ENCODE assay signal across 25 cellular contexts in the genomic region with DNA sequence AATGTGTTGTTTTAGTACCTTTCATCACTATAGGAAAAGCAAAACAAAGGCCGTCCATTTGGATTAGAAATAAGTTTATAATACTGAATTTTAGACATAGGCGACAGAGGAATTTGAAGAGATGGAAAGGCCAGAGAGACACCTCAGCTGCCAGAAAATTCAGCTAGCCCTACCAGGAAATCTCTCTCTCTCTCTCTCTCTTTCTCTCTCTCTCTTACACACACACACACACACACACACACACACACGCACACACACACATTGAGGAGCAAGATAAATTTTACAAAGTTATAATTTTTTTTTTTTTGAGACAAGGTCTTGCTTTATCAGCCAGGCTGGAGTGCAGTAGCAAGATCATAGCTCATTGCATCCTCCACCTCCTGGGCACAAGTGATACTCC. TPM values are rescaled to one million over a fixed set of nuclear protein-coding genes. Genes with fewer than 3 reads are reported as not detected.
DNase-seq lines count a peak whose midpoint lies in the region; ATAC-seq and TF ChIP-seq lines count a peak whose summit lies in the region.
"Had no signal": no experiment of that assay in that cellular context is flagged by ENCODE, and none has a peak within 500 bp of the region (broad histone marks: within the 10 kb centered on the region; RNA-seq: fewer than 3 reads in every experiment).

No MANE protein-coding gene starts in this region.

- ATAC-seq in activated CD8-positive, alpha-beta T cell treated with anti-CD3 and anti-CD28 coated beads for 36 hours: no peak
- ATAC-seq: left cardiac atrium, right cardiac atrium had no signal

- intact Hi-C loops in activated CD8-positive, alpha-beta T cell treated with anti-CD3 and anti-CD28 coated beads for 36 hours (cut with micrococcal nuclease): no loop called here

- CTCF ChIA-PET in activated CD8-positive, alpha-beta T cell treated with anti-CD3 and anti-CD28 coated beads for 36 hours (lab: Charles Lee): no interaction called here

- H3K27ac ChIP-seq in OCI-LY3 (ENCODE audit: low read length): no peak overlapping the region
- peak overlapping the region; percentile 90 for H3K27ac ChIP-seq in rectal smooth muscle tissue (ENCODE audit: low read depth, low read length)
- H3K27ac ChIP-seq: SJSA1 had no signal

- H3K36me3 ChIP-seq in HAP-1 (replicated peaks) (no peaks in the 10 kb centered on the region), OCI-LY3 (replicated peaks; ENCODE audit: low read depth, low read length) (no peaks in the 10 kb centered on the region), endocrine pancreas (ENCODE audit: control insufficient read depth, insufficient read depth, low read length) (no peaks in the 10 kb centered on the region), rectal smooth muscle tissue (ENCODE audit: control insufficient read depth, insufficient read depth, low read length) (no peaks in the 10 kb centered on the region)
- H3K36me3 ChIP-seq: Peyer's patch, SJSA1 had no signal

- H3K4me2 ChIP-seq in OCI-LY3 (ENCODE audit: low read length): peak overlapping the region; percentile 99

- TF ChIP-seq CTCF in OCI-LY3 (IDR thresholded peaks at IDR 0.05; ENCODE audit: low read depth, low read length) (no peak), nephron progenitor cell (IDR thresholded peaks at IDR 0.05) (no peak)
- no peak for TF ChIP-seq CTCF in activated CD8-positive, alpha-beta T cell treated with anti-CD3 and anti-CD28 coated beads for 36 hours (IDR thresholded peaks at IDR 0.05)

- H3K27me3 ChIP-seq in HAP-1 (ENCODE audit: low read depth) (no peaks in the 10 kb centered on the region), OCI-LY3 (ENCODE audit: low read depth, low read length) (no peaks in the 10 kb centered on the region), endocrine pancreas (ENCODE audit: control insufficient read depth, insufficient read depth, low read length) (no peaks in the 10 kb centered on the region), rectal smooth muscle tissue (ENCODE audit: control insufficient read depth, insufficient read depth, low read length) (no peaks in the 10 kb centered on the region)
- H3K27me3 ChIP-seq: Peyer's patch, SJSA1 had no signal

- no peak overlapping the region for H2AFZ ChIP-seq in OCI-LY3 (ENCODE audit: low read depth, low read length)

- POLR2A ChIA-PET in activated CD8-positive, alpha-beta T cell treated with anti-CD3 and anti-CD28 coated beads for 36 hours (lab: Charles Lee): no interaction called here

- H3K9me3 ChIP-seq in HAP-1 (no peaks in the 10 kb centered on the region), OCI-LY3 (ENCODE audit: insufficient read depth, low read length) (no peaks in the 10 kb centered on the region), endocrine pancreas (ENCODE audit: control insufficient read depth, low read length) (no peaks in the 10 kb centered on the region)
- H3K9me3 ChIP-seq: Peyer's patch, SJSA1 had no signal

- no peaks in the 10 kb centered on the region for H3K4me1 Mint-ChIP-seq in activated CD8-positive, alpha-beta T cell treated with anti-CD3 and anti-CD28 coated beads for 36 hours (ENCODE audit: low read depth)
- H3K4me1 Mint-ChIP-seq in nephron progenitor cell: no peaks in the 10 kb centered on the region
- H3K4me1 Mint-ChIP-seq: memory B cell, naive B cell had no signal

- H3K27me3 Mint-ChIP-seq in activated CD8-positive, alpha-beta T cell treated with anti-CD3 and anti-CD28 coated beads for 36 hours: peaks cover 4% of the 10 kb centered on the region
- H3K27me3 Mint-ChIP-seq in nephron progenitor cell (ENCODE audit: low read depth, poor library complexity): peaks cover 22% of the 10 kb centered on the region
- H3K27me3 Mint-ChIP-seq: memory B cell, naive B cell had no signal

- no peaks in the 10 kb centered on the region for H3K36me3 Mint-ChIP-seq in activated CD8-positive, alpha-beta T cell treated with anti-CD3 and anti-CD28 coated beads for 36 hours (ENCODE audit: low read depth)
- H3K36me3 Mint-ChIP-seq in nephron progenitor cell (ENCODE audit: low read depth): no peaks in the 10 kb centered on the region
- H3K36me3 Mint-ChIP-seq: activated naive CD4-positive, alpha-beta T cell treated with anti-CD3 and anti-CD28 coated beads, Interleukin-2, amount 10 ng/mL, durations not matched to agents 7 days and 5 days; memory B cell; naive B cell had no signal

- peak overlapping the region; percentile 37; the same call in 1 of the 2 replicates for H3K4me3 ChIP-seq in HAP-1
- peak overlapping the region; percentile 95 for H3K4me3 ChIP-seq in OCI-LY3 (ENCODE audit: low read length)
- H3K4me3 ChIP-seq in endocrine pancreas (ENCODE audit: control insufficient read depth, insufficient read depth, low read length): peak overlapping the region; percentile 35
- H3K4me3 ChIP-seq in rectal smooth muscle tissue (ENCODE audit: low read length): peak overlapping the region; percentile 27
- H3K4me3 ChIP-seq: SJSA1 had no signal

- no peak overlapping the region for H3K4me3 Mint-ChIP-seq in activated CD8-positive, alpha-beta T cell treated with anti-CD3 and anti-CD28 coated beads for 36 hours
- H3K4me3 Mint-ChIP-seq in nephron progenitor cell: no peak overlapping the region
- H3K4me3 Mint-ChIP-seq: T-helper 1 cell treated with Interleukin-12 subunit alpha and Interleukin-12 subunit beta and Interleukin-4 antibody, amounts not matched to agents 30 μg/mL and 1 μg/mL, for 36 hours had no signal

- H4K20me1 ChIP-seq in OCI-LY3 (ENCODE audit: insufficient read depth, low read length): no peaks in the 10 kb centered on the region

- in situ Hi-C loops in HAP-1 (cut with MboI; ENCODE audit: low sequenced_read_pairs): no loop called here

- no peak overlapping the region for H3K27ac Mint-ChIP-seq in activated CD8-positive, alpha-beta T cell treated with anti-CD3 and anti-CD28 coated beads for 36 hours
- H3K27ac Mint-ChIP-seq in nephron progenitor cell: no peak overlapping the region
- H3K27ac Mint-ChIP-seq: activated naive CD4-positive, alpha-beta T cell treated with anti-CD3 and anti-CD28 coated beads, Interleukin-2, amount 10 ng/mL, durations not matched to agents 7 days and 5 days; memory B cell; naive B cell; T-helper 1 cell treated with Interleukin-12 subunit alpha and Interleukin-12 subunit beta and Interleukin-4 antibody, amounts not matched to agents 30 μg/mL and 1 μg/mL, for 36 hours had no signal

- peaks cover 23% of the 10 kb centered on the region for H3K4me1 ChIP-seq in HAP-1
- H3K4me1 ChIP-seq in OCI-LY3 (ENCODE audit: low read length): peaks cover 15% of the 10 kb centered on the region
- peaks cover 7% of the 10 kb centered on the region for H3K4me1 ChIP-seq in endocrine pancreas (ENCODE audit: control insufficient read depth, insufficient read depth, low read length)
- H3K4me1 ChIP-seq in rectal smooth muscle tissue (ENCODE audit: control insufficient read depth, insufficient read depth, low read length): no peaks in the 10 kb centered on the region
- H3K4me1 ChIP-seq: Peyer's patch had no signal

- H3K9ac ChIP-seq in OCI-LY3 (ENCODE audit: low read length) (no peak overlapping the region), endocrine pancreas (ENCODE audit: control insufficient read depth, insufficient read depth, low read length) (no peak overlapping the region), rectal smooth muscle tissue (ENCODE audit: low read length) (no peak overlapping the region)

- DNase-seq in HAP-1 (ENCODE audit: low spot score in 2 of 2) (no peak), SKM-1 (lab: John Stamatoyannopoulos, UW; ENCODE audit: unreplicated experiment) (no peak), nephron progenitor cell (no peak)
- no peak for DNase-seq in activated CD8-positive, alpha-beta T cell treated with anti-CD3 and anti-CD28 coated beads for 36 hours
- DNase-seq: activated CD4-positive, alpha-beta T cell treated with anti-CD3 and anti-CD28 coated beads for 48 hours; activated naive CD4-positive, alpha-beta T cell treated with anti-CD3 and anti-CD28 coated beads, Interleukin-2, amount 10 ng/mL, durations not matched to agents 7 days and 5 days; caudate nucleus; dorsolateral prefrontal cortex; IMR-90; left cardiac atrium; naive B cell; NCI-H1436; NCI-H2107; NCI-H510A; Peyer's patch; right cardiac atrium; stimulated activated CD4-positive, alpha-beta T cell treated with anti-CD3 and anti-CD28 coated beads, Interleukin-4, amount 100 ng/mL, for 4 hours; stimulated activated naive CD4-positive, alpha-beta T cell treated with Interleukin-2 at 50 U/mL for 16 hours had no signal

- H3K79me2 ChIP-seq in OCI-LY3 (ENCODE audit: low read length): no peaks in the 10 kb centered on the region

- no peaks in the 10 kb centered on the region for H3K9me3 Mint-ChIP-seq in activated CD8-positive, alpha-beta T cell treated with anti-CD3 and anti-CD28 coated beads for 36 hours
- peaks cover 20% of the 10 kb centered on the region for H3K9me3 Mint-ChIP-seq in nephron progenitor cell
- H3K9me3 Mint-ChIP-seq: activated naive CD4-positive, alpha-beta T cell treated with anti-CD3 and anti-CD28 coated beads, Interleukin-2, amount 10 ng/mL, durations not matched to agents 7 days and 5 days; memory B cell; naive B cell; T-helper 1 cell treated with Interleukin-12 subunit alpha and Interleukin-12 subunit beta and Interleukin-4 antibody, amounts not matched to agents 30 μg/mL and 1 μg/mL, for 36 hours had no signal

RNA-seq across cellular contexts. Expression of a gene that starts 1.4 kb away (rescaled TPM):
- total RNA-seq in activated CD8-positive, alpha-beta T cell treated with anti-CD3 and anti-CD28 coated beads for 36 hours: under 1 TPM in 1 of 2 experiments, not detected in 1; 0.07 TPM
- total RNA-seq: osteocyte had no signal

Comparison
In these comparisons a context has a peak if more than half of its experiments do, and no peak if none do; other contexts are left out.
1. H3K4me3 ChIP-seq: peak in every context shown above with its lines; median percentile 95 in OCI-LY3; 37 in HAP-1; 35 in endocrine pancreas; 27 in rectal smooth muscle tissue.